In the genomic region with DNA sequence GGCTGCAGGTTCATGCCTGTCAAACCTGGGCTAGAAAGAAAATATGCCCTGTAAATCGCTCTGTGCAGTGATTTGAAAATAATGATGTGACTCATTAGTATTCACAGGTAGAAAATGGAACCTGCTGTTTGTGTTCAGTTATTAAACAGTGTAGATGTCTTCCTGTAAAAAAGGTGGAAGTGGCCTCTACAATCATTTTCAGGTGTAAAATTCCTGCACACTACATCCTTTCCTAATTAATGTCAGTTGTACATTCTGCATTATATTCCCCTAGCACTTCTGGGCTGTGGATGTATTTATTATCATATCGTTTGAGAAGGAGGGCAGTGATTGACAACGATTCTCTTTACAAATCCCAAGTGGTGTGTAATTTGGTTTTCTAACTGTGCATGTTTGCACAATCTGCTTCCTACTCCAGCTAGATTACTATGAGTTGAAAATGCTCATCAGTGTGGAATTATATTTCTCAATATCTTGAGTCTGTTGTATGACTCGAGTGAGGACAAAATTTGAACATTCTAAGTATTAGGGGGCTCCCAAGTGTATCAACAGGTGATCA, we compare ENCODE assay signal across 15 cellular contexts.
DNase-seq lines count a peak whose midpoint lies in the region; FAIRE-seq and TF ChIP-seq lines count a peak whose summit lies in the region.
"Had no signal": no experiment of that assay in that cellular context is flagged by ENCODE, and none has a peak within 500 bp of the region (broad histone marks: within the 10 kb centered on the region; RNA-seq: fewer than 3 reads in every experiment).

No MANE protein-coding gene starts in this region.

- H3K79me2 ChIP-seq in OCI-LY7 (ENCODE audit: insufficient read depth, low read depth, low read length), result no peaks in the 10 kb centered on the region

- no peak overlapping the region for H3K9ac ChIP-seq in HUES48 (ENCODE audit: low read depth, low read length)
- H3K9ac ChIP-seq: SK-N-SH had no signal

- H3K27me3 ChIP-seq in HUES48 (ENCODE audit: control insufficient read depth, insufficient read depth, low read length), result no peaks in the 10 kb centered on the region
- H3K27me3 ChIP-seq in bronchial epithelial cell (ENCODE audit: control insufficient read depth, insufficient read depth, low read length), result no peaks in the 10 kb centered on the region

- DNase-seq in NCI-H1417 (lab: John Stamatoyannopoulos, UW) (peak in 2 of 3 experiments; percentile 20 to 76), NCI-H1417 treated with DMSO at 0.1 percent for 48 hours (lab: John Stamatoyannopoulos, UW) (no peak), bronchial epithelial cell (ENCODE audit: low read depth) (peak; percentile 50), iris pigment epithelial cell (ENCODE audit: low read depth) (peak; percentile 33), anterior cingulate cortex (lab: John Stamatoyannopoulos, UW) (no peak), amniotic stem cell (lab: John Stamatoyannopoulos, UW) (no peak), OCI-LY7 (ENCODE audit: low spot score) (no peak)
- DNase-seq: C1 segment of cervical spinal cord, DMS153, NCI-H1048, NCI-H187, NCI-H526, SK-N-SH had no signal

- H3K4me1 ChIP-seq in HUES48 (ENCODE audit: control insufficient read depth, insufficient read depth, low read length), result peaks cover 12% of the 10 kb centered on the region
- no peaks in the 10 kb centered on the region for H3K4me1 ChIP-seq in OCI-LY7 (ENCODE audit: insufficient read depth, low read length, poor library complexity, severe bottlenecking)

- intact Hi-C loops in OCI-LY7 (cut with micrococcal nuclease; ENCODE audit: unreplicated experiment), result no loop called here

- H2AFZ ChIP-seq in OCI-LY7 (ENCODE audit: low read length), result no peak overlapping the region

- CTCF ChIA-PET in OCI-LY7 (lab: Charles Lee; ENCODE audit: unreplicated experiment), result no interaction called here

- FAIRE-seq in bronchial epithelial cell (lab: Jason Lieb, UNC), result no peak

- H4K20me1 ChIP-seq in OCI-LY7 (ENCODE audit: insufficient read depth, low read length), result no peaks in the 10 kb centered on the region

- no peaks in the 10 kb centered on the region for H3K9me2 ChIP-seq in OCI-LY7 (ENCODE audit: insufficient read depth, low read length)
- H3K9me2 ChIP-seq: SK-N-SH had no signal

- BruUV-seq in OCI-LY7 (replicated peaks; lab: Mats Ljungman, UMichigan), result no TSS peak

- TF ChIP-seq CTCF in bronchial epithelial cell (IDR thresholded peaks at IDR 0.05; ENCODE audit: insufficient read depth, low read length, severe bottlenecking) (no peak), OCI-LY7 (conservative IDR thresholded peaks at IDR 0.05; ENCODE audit: low read length) (no peak)

- H3K27ac ChIP-seq in HUES48 (ENCODE audit: low read depth, low read length), result peak overlapping the region; percentile 29
- H3K27ac ChIP-seq in OCI-LY7 (ENCODE audit: low read depth, low read length, poor library complexity, severe bottlenecking), result no peak overlapping the region
- H3K27ac ChIP-seq: 22Rv1 had no signal

- H3K4me3 ChIP-seq in HUES48 (ENCODE audit: low read depth, low read length), result no peak overlapping the region
- H3K4me3 ChIP-seq in bronchial epithelial cell (ENCODE audit: low read depth, low read length), result no peak overlapping the region
- no peak overlapping the region for H3K4me3 ChIP-seq in OCI-LY7 (ENCODE audit: low read depth, low read length, poor library complexity, severe bottlenecking)

- POLR2A ChIA-PET in OCI-LY7 (lab: Charles Lee), result interaction anchor here (0.6 kb wide), 1 partner anchor 499 kb away, joined by 3 read pairs; no protein-coding TSS in a partner anchor

- H3K36me3 ChIP-seq in HUES48 (ENCODE audit: control insufficient read depth, insufficient read depth, low read length), result no peaks in the 10 kb centered on the region
- H3K36me3 ChIP-seq in bronchial epithelial cell (ENCODE audit: control insufficient read depth, insufficient read depth, low read length), result no peaks in the 10 kb centered on the region
- no peaks in the 10 kb centered on the region for H3K36me3 ChIP-seq in OCI-LY7 (ENCODE audit: insufficient read depth, low read length)

- no peak overlapping the region for H3K4me2 ChIP-seq in OCI-LY7 (ENCODE audit: low read length)
- H3K4me2 ChIP-seq: SK-N-SH had no signal

- no peaks in the 10 kb centered on the region for H3K9me3 ChIP-seq in HUES48 (ENCODE audit: control insufficient read depth, insufficient read depth, low read length)
- H3K9me3 ChIP-seq in OCI-LY7 (ENCODE audit: low read length), result no peaks in the 10 kb centered on the region
- H3K9me3 ChIP-seq: SK-N-SH had no signal

Comparison
In these comparisons a context has a peak if more than half of its experiments do, and no peak if none do; other contexts are left out.
1. DNase-seq: peak in NCI-H1417 (2 of 3), bronchial epithelial cell (single experiment) and iris pigment epithelial cell (single experiment); none in NCI-H1417 treated with DMSO at 0.1 percent for 48 hours (single experiment), anterior cingulate cortex (0 of 58), amniotic stem cell (single experiment) and OCI-LY7 (single experiment).